Comparison of ENCODE assay signal across 10 cellular contexts in the genomic region with DNA sequence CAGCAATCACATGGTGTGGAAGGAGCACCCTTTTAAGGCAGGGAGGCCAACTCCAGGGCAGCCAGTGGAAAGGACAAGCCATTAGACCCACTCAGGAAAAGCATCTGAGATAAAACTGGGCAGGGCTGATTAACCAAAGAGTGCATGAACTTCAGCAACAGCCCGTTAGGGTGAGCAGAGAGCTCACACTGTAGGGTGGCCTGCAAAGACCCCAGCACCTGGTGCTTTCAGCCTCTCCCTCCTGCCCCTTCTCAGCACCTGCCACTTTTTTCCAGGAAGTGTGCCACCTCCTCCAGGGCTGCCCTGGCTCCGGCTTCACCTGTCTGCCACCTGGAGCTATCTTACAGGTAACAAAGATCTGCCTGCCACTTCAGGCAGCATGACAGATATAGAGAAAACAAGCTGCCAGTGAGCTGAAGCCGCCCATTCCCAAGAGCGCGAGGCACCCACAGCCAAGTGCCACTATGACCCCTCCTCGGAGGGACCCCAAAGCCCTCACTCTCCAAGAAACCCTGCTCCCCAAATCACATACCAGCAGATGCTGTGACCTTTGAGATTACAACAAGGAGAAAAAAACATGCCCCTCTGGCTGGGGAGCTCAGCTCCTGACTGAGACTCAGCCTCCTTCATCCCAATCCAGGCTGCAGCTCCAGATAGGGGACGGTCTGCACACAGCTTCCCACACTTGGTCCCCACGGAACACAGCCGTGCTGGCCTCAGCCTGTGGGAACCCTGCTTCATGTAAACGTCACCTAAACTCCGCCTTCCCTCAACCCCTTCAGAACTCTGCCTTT.
DNase-seq lines count a peak whose midpoint lies in the region; ATAC-seq and TF ChIP-seq lines count a peak whose summit lies in the region.
"Had no signal": no experiment of that assay in that cellular context is flagged by ENCODE, and none has a peak within 500 bp of the region (broad histone marks: within the 10 kb centered on the region; RNA-seq: fewer than 3 reads in every experiment).

No MANE protein-coding gene starts in this region.

- CTCF ChIA-PET in A673 (lab: Charles Lee) = interaction anchor here (0.7 kb wide), 1 partner anchor 96 kb away, joined by 4 read pairs; no protein-coding TSS in a partner anchor

- H3K27me3 ChIP-seq in Peyer's patch (no peaks in the 10 kb centered on the region), A673 (replicated peaks; ENCODE audit: insufficient read depth, low read depth, low read length, poor library complexity) (no peaks in the 10 kb centered on the region)
- H3K27me3 ChIP-seq: body of pancreas had no signal

- H3K4me3 ChIP-seq in Peyer's patch (no peak overlapping the region), A673 (ENCODE audit: low read depth, low read length, poor library complexity, severe bottlenecking) (no peak overlapping the region)
- H3K4me3 ChIP-seq: body of pancreas had no signal

- peaks cover 4 to 24% (median 6%) of the 10 kb centered on the region in 4 donors for H3K4me1 ChIP-seq in Peyer's patch
- H3K4me1 ChIP-seq in A673 (ENCODE audit: insufficient read depth, low read length, poor library complexity, severe bottlenecking) = no peaks in the 10 kb centered on the region

- intact Hi-C loops in A673 (cut with micrococcal nuclease; ENCODE audit: unreplicated experiment) = no loop called here

- H3K27me3 Mint-ChIP-seq in naive B cell = no peaks in the 10 kb centered on the region

- H3K4me3 Mint-ChIP-seq in naive B cell = peak overlapping the region in 4 of 8 donors; percentile 18 to 66 (median 63)
- H3K4me3 Mint-ChIP-seq: T-helper 1 cell treated with Interleukin-12 subunit alpha and Interleukin-12 subunit beta and Interleukin-4 antibody, amounts not matched to agents 30 μg/mL and 1 μg/mL, for 36 hours had no signal

- DNase-seq in Peyer's patch (peak in 1 of 3 donors; percentile 41), naive B cell (no peak), HPDE6-E6E7 (ENCODE audit: extremely low spot score) (no peak), A673 (ENCODE audit: low spot score) (no peak)

- H3K4me1 Mint-ChIP-seq in naive B cell = peaks cover 27 to 47% (median 38%) of the 10 kb centered on the region in 3 donors

- H3K9me3 ChIP-seq in Peyer's patch = no peaks in the 10 kb centered on the region
- H3K9me3 ChIP-seq in A673 (ENCODE audit: low read depth, low read length, poor library complexity, severe bottlenecking) = no peaks in the 10 kb centered on the region
- H3K9me3 ChIP-seq: body of pancreas had no signal

- H3K36me3 ChIP-seq in Peyer's patch (peaks cover 0 to 34% (median 0%) of the 10 kb centered on the region in 3 donors), A673 (ENCODE audit: insufficient read depth, low read length, poor library complexity, severe bottlenecking) (no peaks in the 10 kb centered on the region)

- TF ChIP-seq POLR2A in Peyer's patch (IDR thresholded peaks at IDR 0.05) = no peak

- H3K27ac ChIP-seq in Peyer's patch = peak overlapping the region; percentile 27 to 63 (median 46)
- no peak overlapping the region for H3K27ac ChIP-seq in A673 (ENCODE audit: low read depth, low read length, poor library complexity, severe bottlenecking)

- H3K9me3 Mint-ChIP-seq in naive B cell = no peaks in the 10 kb centered on the region
- H3K9me3 Mint-ChIP-seq: T-helper 1 cell treated with Interleukin-12 subunit alpha and Interleukin-12 subunit beta and Interleukin-4 antibody, amounts not matched to agents 30 μg/mL and 1 μg/mL, for 36 hours had no signal

- peaks cover 0 to 18% of the 10 kb centered on the region in 2 donors for H3K36me3 Mint-ChIP-seq in naive B cell

- peak overlapping the region in 4 of 6 donors; percentile 60 to 94 (median 86) for H3K27ac Mint-ChIP-seq in naive B cell
- H3K27ac Mint-ChIP-seq: T-helper 1 cell treated with Interleukin-12 subunit alpha and Interleukin-12 subunit beta and Interleukin-4 antibody, amounts not matched to agents 30 μg/mL and 1 μg/mL, for 36 hours had no signal

- BruUV-seq in A673 (replicated peaks; lab: Mats Ljungman, UMichigan) = no TSS peak

- TF ChIP-seq CTCF in Peyer's patch (IDR thresholded peaks at IDR 0.05) = no peak
- no peak for TF ChIP-seq CTCF in A673 (conservative IDR thresholded peaks at IDR 0.05; ENCODE audit: low read depth, low read length)

- ATAC-seq in GM18498 (IDR thresholded peaks at IDR 0.05; ENCODE audit: unreplicated experiment) = peak; percentile 2
- ATAC-seq in HG02884 (IDR thresholded peaks at IDR 0.05; ENCODE audit: unreplicated experiment) = peak; percentile 4
- ATAC-seq in naive B cell (ENCODE audit: low read depth in 2 of 2) = no peak
- no peak for ATAC-seq in GM21786 (IDR thresholded peaks at IDR 0.05; ENCODE audit: unreplicated experiment)
- ATAC-seq in HG03108 (IDR thresholded peaks at IDR 0.05; ENCODE audit: unreplicated experiment) = no peak
- ATAC-seq: body of pancreas had no signal

- POLR2A ChIA-PET in A673 (lab: Charles Lee; ENCODE audit: low non-redundant PET) = no interaction called here

Comparison
In these comparisons a context has a peak if more than half of its experiments do, and no peak if none do; other contexts are left out.
1. ATAC-seq: peak in GM18498 (single experiment) and HG02884 (single experiment); none in naive B cell (0 of 2), GM21786 (single experiment) and HG03108 (single experiment).